Comparison of ENCODE assay signal across 1 cellular context in genomic region chr6:148867851-148868250, GRCh38.
TF ChIP-seq lines count a peak whose summit lies in the region.

No MANE protein-coding gene starts in this region.

TF ChIP-seq in HEK293, 187 proteins besides CTCF, POLR2A, EP300 and RAD21 (continued from another document):
- no peak for TF ChIP-seq HIC1 (tag by site-specific recombination; IDR thresholded peaks at IDR 0.05)
TF ChIP-seq in HEK293: peak in this region for 1.
